8 cellular contexts compared by ENCODE assay signal in genomic region chr1:159780583-159781582, GRCh38.
DNase-seq lines count a peak whose midpoint lies in the region; ATAC-seq lines count a peak whose summit lies in the region.

Gene DUSP23 (plus strand): TSS chr1:159780962. CDS start chr1:159781101, 139 bp downstream.

- ATAC-seq in GM18870 (IDR thresholded peaks at IDR 0.05; ENCODE audit: unreplicated experiment): peak; percentile 89
- peak; percentile 100 for ATAC-seq in HG03135 (IDR thresholded peaks at IDR 0.05; ENCODE audit: unreplicated experiment)
- peak; percentile 99 for ATAC-seq in central memory CD8-positive, alpha-beta T cell (replicated peaks; ENCODE audit: extremely low read depth, poor library complexity, severe bottlenecking)

- H3K4me1 Mint-ChIP-seq in central memory CD8-positive, alpha-beta T cell: peaks cover 32% of the 10 kb centered on the region

- no peaks in the 10 kb centered on the region for H3K27me3 Mint-ChIP-seq in central memory CD8-positive, alpha-beta T cell

- peak within 1 kb of the TSS; percentile 51 for H3K27ac Mint-ChIP-seq in central memory CD8-positive, alpha-beta T cell (ENCODE audit: low read depth)

- in situ Hi-C loops in ACHN (cut with HindIII; ENCODE audit: low pct_ligation_motif_present, low pct_unique_long_range_greater_than_20kb, low sequenced_read_pairs): loop anchor here (25.0 kb wide), 1 partner anchor 106 kb away; no protein-coding TSS in a partner anchor

- DNase-seq in ACHN (peak; percentile 98), NCI-H2227 treated with DMSO at 0.1 percent for 48 hours (lab: John Stamatoyannopoulos, UW) (peak; percentile 99), inferior parietal cortex (ENCODE audit: extremely low spot score) (peak; percentile 90)
- peak; percentile 90 for DNase-seq in activated CD4-positive, CD25-positive, alpha-beta regulatory T cell treated with anti-CD3 and anti-CD28 coated beads, Interleukin-2, amount 50 U/mL, for 16 hours (ENCODE audit: low read depth, low spot score)
- peak; percentile 94 for DNase-seq in central memory CD8-positive, alpha-beta T cell (ENCODE audit: low spot score in 2 of 2)
- DNase-seq in stimulated activated CD4-positive, alpha-beta T cell treated with anti-CD3 and anti-CD28 coated beads, Interleukin-12 subunit alpha, Interleukin-12 subunit beta, amount 100 ng/mL, for 24 hours (ENCODE audit: low read depth in 2 of 2): peak; percentile 92

- H3K9me3 Mint-ChIP-seq in central memory CD8-positive, alpha-beta T cell: no peaks in the 10 kb centered on the region

- peak within 1 kb of the TSS; percentile 66 for H3K4me3 Mint-ChIP-seq in central memory CD8-positive, alpha-beta T cell

- H3K36me3 Mint-ChIP-seq in central memory CD8-positive, alpha-beta T cell (ENCODE audit: insufficient read depth): no peaks in the 10 kb centered on the region

Comparison
In these comparisons a context has a peak if more than half of its experiments do, and no peak if none do; other contexts are left out.
1. Peak in every context shown above with its lines: DNase-seq and ATAC-seq.